In genomic region chr2:126657636-126658315, GRCh38 we compare ENCODE assay signal across 8 cellular contexts. TPM values are rescaled to one million over a fixed set of nuclear protein-coding genes. Genes with fewer than 3 reads are reported as not detected.
DNase-seq lines count a peak whose midpoint lies in the region; ATAC-seq and TF ChIP-seq lines count a peak whose summit lies in the region.

No MANE protein-coding gene starts in this region.

- ATAC-seq in GM19468 (IDR thresholded peaks at IDR 0.05; ENCODE audit: extremely low read depth, unreplicated experiment), result peak; percentile 62
- peak; percentile 62 for ATAC-seq in HG03565 (IDR thresholded peaks at IDR 0.05; ENCODE audit: unreplicated experiment)

- H3K9me3 Mint-ChIP-seq in CD14-positive monocyte (no peaks in the 10 kb centered on the region), brain (peaks cover 0 to 2% (median 0%) of the 10 kb centered on the region in 5 experiments)

- no peak for TF ChIP-seq CTCF in CD14-positive monocyte (IDR thresholded peaks at IDR 0.05)
- peak in 1 of 2 experiments; percentile 15 for TF ChIP-seq CTCF in brain (conservative IDR thresholded peaks at IDR 0.05)

- H3K4me3 Mint-ChIP-seq in CD14-positive monocyte (peak overlapping the region; percentile 94 to 95), brain (peak overlapping the region in 3 of 5 experiments; percentile 81 to 94 (median 87))

- H3K36me3 Mint-ChIP-seq in CD14-positive monocyte (peaks cover 6 to 11% of the 10 kb centered on the region in 2 donors), brain (no peaks in the 10 kb centered on the region)

- H3K27ac Mint-ChIP-seq in CD14-positive monocyte (peak overlapping the region; percentile 90 to 99 (median 94)), brain (peak overlapping the region in 3 of 5 experiments; percentile 92 to 97 (median 95))

- intact Hi-C loops in CD14-positive monocyte (cut with micrococcal nuclease), result loop anchor here in 1 of 2 donors (10.0 kb wide), 1 partner anchor 407 kb away; no protein-coding TSS in a partner anchor

- H3K4me1 Mint-ChIP-seq in CD14-positive monocyte, result peaks cover 76% of the 10 kb centered on the region
- H3K4me1 Mint-ChIP-seq in brain, result peaks cover 79% of the 10 kb centered on the region

- H3K27me3 Mint-ChIP-seq in CD14-positive monocyte (ENCODE audit: low read depth in 3 of 3) (peaks cover 2 to 4% (median 3%) of the 10 kb centered on the region in 3 donors), brain (peaks cover 4% of the 10 kb centered on the region)

- DNase-seq in CD14-positive monocyte (ENCODE audit: low spot score), result peak; percentile 93
- DNase-seq in T-helper 9 cell, result peak; percentile 56
- DNase-seq in islet precursor cell, result peak; percentile 98
- peak; percentile 36 to 37 for DNase-seq in stimulated activated CD4-positive, alpha-beta T cell treated with anti-CD3 and anti-CD28 coated beads, Interleukin-15, amount 100 ng/mL, for 1 hour (ENCODE audit: low read depth in 1 of 2, low spot score in 1 of 2)
- DNase-seq in NCI-H1930 (lab: John Stamatoyannopoulos, UW), result no peak

RNA-seq across cellular contexts. Expression of gene GYPC, which starts 1.8 kb away (rescaled TPM):
- 10 to 100 TPM; 20.0 to 21.7 TPM for polyA plus RNA-seq in CD14-positive monocyte
- polyA plus RNA-seq in brain (ENCODE audit: insufficient read depth, low read depth, low replicate concordance), result 12.9 TPM

Comparison
In these comparisons a context has a peak if more than half of its experiments do, and no peak if none do; other contexts are left out.
1. DNase-seq: peak in CD14-positive monocyte (single experiment), T-helper 9 cell (single experiment), islet precursor cell (single experiment) and stimulated activated CD4-positive, alpha-beta T cell treated with anti-CD3 and anti-CD28 coated beads, Interleukin-15, amount 100 ng/mL, for 1 hour (2 of 2); none in NCI-H1930 (0 of 2).